In the genomic region with DNA sequence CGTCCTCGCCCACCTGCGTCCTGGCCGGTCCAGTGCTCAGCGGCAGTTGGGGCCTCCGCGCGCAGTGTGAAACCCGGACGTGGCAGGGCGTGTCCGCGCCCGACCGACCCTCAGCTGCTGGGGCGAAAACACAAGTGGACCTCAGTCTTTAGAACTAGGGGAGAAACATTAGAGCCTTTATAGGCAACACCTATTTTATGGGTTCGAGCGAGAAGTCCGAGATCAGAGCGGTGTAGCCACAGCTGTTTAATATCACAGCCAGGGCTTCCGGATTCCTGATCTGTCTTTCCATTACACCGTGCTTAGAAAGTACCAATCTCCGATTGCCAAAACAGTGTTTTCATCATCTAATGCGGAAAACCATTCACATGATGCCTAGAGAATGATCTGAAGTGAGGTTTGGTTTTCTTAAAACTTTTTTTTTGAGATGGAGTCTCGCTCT, we compare ENCODE assay signal across 8 cellular contexts. TPM values are rescaled to one million over a fixed set of nuclear protein-coding genes. Genes with fewer than 3 reads are reported as not detected.
DNase-seq lines count a peak whose midpoint lies in the region; ATAC-seq and TF ChIP-seq lines count a peak whose summit lies in the region.

No MANE protein-coding gene starts in this region.

- CTCF ChIA-PET in activated naive CD4-positive, alpha-beta T cell treated with anti-CD3 and anti-CD28 coated beads for 36 hours (lab: Charles Lee): interaction anchor here (1.0 to 3.4 kb wide), 7 partner anchors 13 to 199 kb away, joined by 3 to 15 read pairs (median 5); a partner anchor contains a TSS

- H3K27ac Mint-ChIP-seq in activated naive CD4-positive, alpha-beta T cell treated with anti-CD3 and anti-CD28 coated beads for 36 hours: peak overlapping the region; percentile 99

- peak; percentile 28 for DNase-seq in activated naive CD4-positive, alpha-beta T cell treated with anti-CD3 and anti-CD28 coated beads for 36 hours
- no peak for DNase-seq in activated naive CD4-positive, alpha-beta T cell treated with anti-CD3 and anti-CD28 coated beads, Interleukin-2, amount 50 U/mL, for 16 hours
- DNase-seq in glomerular visceral epithelial cell (ENCODE audit: extremely low spot score) (peak; percentile 43), substantia nigra (lab: John Stamatoyannopoulos, UW) (no peak)

- peak overlapping the region; percentile 11 for H3K9ac ChIP-seq in rectal smooth muscle tissue (ENCODE audit: low read length)

- peaks cover 37% of the 10 kb centered on the region for H3K36me3 Mint-ChIP-seq in activated naive CD4-positive, alpha-beta T cell treated with anti-CD3 and anti-CD28 coated beads for 36 hours (ENCODE audit: low read depth)

- H3K27ac ChIP-seq in rectal smooth muscle tissue (ENCODE audit: low read depth, low read length): no peak overlapping the region
- no peak overlapping the region for H3K27ac ChIP-seq in substantia nigra (ENCODE audit: low read depth, low read length, poor library complexity, severe bottlenecking)

- H3K36me3 ChIP-seq in rectal smooth muscle tissue (ENCODE audit: control insufficient read depth, insufficient read depth, low read length): no peaks in the 10 kb centered on the region

- no peak for TF ChIP-seq CTCF in WI38 (IDR thresholded peaks at IDR 0.05; ENCODE audit: low read depth, low read length)

- H3K9me3 Mint-ChIP-seq in activated naive CD4-positive, alpha-beta T cell treated with anti-CD3 and anti-CD28 coated beads for 36 hours: no peaks in the 10 kb centered on the region

- intact Hi-C loops in activated naive CD4-positive, alpha-beta T cell treated with anti-CD3 and anti-CD28 coated beads for 36 hours (cut with micrococcal nuclease): loop anchor here (1.0 to 5.0 kb wide), 11 partner anchors 16 to 637 kb away; a partner anchor contains a TSS

- ATAC-seq in HG03064 (IDR thresholded peaks at IDR 0.05; ENCODE audit: low read depth, unreplicated experiment): peak; percentile 20
- ATAC-seq in GM18868 (IDR thresholded peaks at IDR 0.05; ENCODE audit: unreplicated experiment): no peak

- H3K27me3 ChIP-seq in rectal smooth muscle tissue (ENCODE audit: control insufficient read depth, insufficient read depth, low read length): no peaks in the 10 kb centered on the region

- peak overlapping the region; percentile 67 for H3K4me3 ChIP-seq in WI38 (ENCODE audit: low read depth, low read length)
- H3K4me3 ChIP-seq in rectal smooth muscle tissue (ENCODE audit: low read length): peak overlapping the region; percentile 92

- H3K4me1 ChIP-seq in rectal smooth muscle tissue (ENCODE audit: control insufficient read depth, insufficient read depth, low read length): peaks cover 9% of the 10 kb centered on the region

- no peaks in the 10 kb centered on the region for H3K27me3 Mint-ChIP-seq in activated naive CD4-positive, alpha-beta T cell treated with anti-CD3 and anti-CD28 coated beads for 36 hours (ENCODE audit: low read depth)

- H3K4me3 Mint-ChIP-seq in activated naive CD4-positive, alpha-beta T cell treated with anti-CD3 and anti-CD28 coated beads for 36 hours: peak overlapping the region; percentile 99

- H3K4me1 Mint-ChIP-seq in activated naive CD4-positive, alpha-beta T cell treated with anti-CD3 and anti-CD28 coated beads for 36 hours (ENCODE audit: low read depth): peaks cover 25% of the 10 kb centered on the region

RNA-seq across cellular contexts. Expression of a gene that starts 0.5 kb away (rescaled TPM):
- total RNA-seq in activated naive CD4-positive, alpha-beta T cell treated with anti-CD3 and anti-CD28 coated beads for 36 hours: 10 to 100 TPM; 65.8 to 68.8 TPM

RNA-seq across cellular contexts. Expression of a gene that starts 59.6 kb away (rescaled TPM):
- total RNA-seq in activated naive CD4-positive, alpha-beta T cell treated with anti-CD3 and anti-CD28 coated beads for 36 hours: 10 to 100 TPM; 17.8 to 19.2 TPM

Comparison
In these comparisons a context has a peak if more than half of its experiments do, and no peak if none do; other contexts are left out.
1. DNase-seq: peak in activated naive CD4-positive, alpha-beta T cell treated with anti-CD3 and anti-CD28 coated beads for 36 hours (single experiment) and glomerular visceral epithelial cell (single experiment); none in activated naive CD4-positive, alpha-beta T cell treated with anti-CD3 and anti-CD28 coated beads, Interleukin-2, amount 50 U/mL, for 16 hours (single experiment) and substantia nigra (0 of 49).